In genomic region chr2:232685391-232685790, GRCh38 we compare ENCODE assay signal across 2 cellular contexts. TPM values are rescaled to one million over a fixed set of nuclear protein-coding genes. Genes with fewer than 3 reads are reported as not detected.
"Had no signal": no experiment of that assay in that cellular context is flagged by ENCODE, and none has a peak within 500 bp of the region (broad histone marks: within the 10 kb centered on the region; RNA-seq: fewer than 3 reads in every experiment).

No MANE protein-coding gene starts in this region.

RNA-seq across cellular contexts. Expression of gene EFHD1, which starts 52.0 kb away (rescaled TPM):
- total RNA-seq: OCI-LY7 had no signal
- polyA plus RNA-seq: SK-N-SH had no signal
